17 cellular contexts compared by ENCODE assay signal in genomic region chr17:74148901-74149596, GRCh38.
"Had no signal": no experiment of that assay in that cellular context is flagged by ENCODE, and none has a peak within 500 bp of the region (broad histone marks: within the 10 kb centered on the region; RNA-seq: fewer than 3 reads in every experiment).

No MANE protein-coding gene starts in this region.

- H3K4me3 ChIP-seq: hepatocyte, right atrium auricular region, sigmoid colon, skin epidermis, thoracic aorta, transverse colon had no signal

- H3K4me1 ChIP-seq: foreskin keratinocyte, right atrium auricular region, transverse colon had no signal

- H3K79me2 ChIP-seq: hepatocyte had no signal

- H3K27ac ChIP-seq: foreskin keratinocyte, hepatocyte, right atrium auricular region, sigmoid colon, skin epidermis, thoracic aorta, transverse colon had no signal

- H3K36me3 ChIP-seq: right atrium auricular region, sigmoid colon, thoracic aorta, transverse colon had no signal

- H3K36me3 Mint-ChIP-seq: stimulated activated naive B cell treated with anti-CD40 and anti-IgM and Interleukin-4, amounts not matched to agents 10 μg/mL and 1 μg/mL and 100 μg/mL, for 72 hours had no signal

- H3K4me2 ChIP-seq: hepatocyte had no signal

- H3K27me3 ChIP-seq: foreskin keratinocyte, hepatocyte, right atrium auricular region had no signal

- DNase-seq: effector memory CD8-positive, alpha-beta T cell; foreskin keratinocyte; left cardiac atrium; left ventricle myocardium superior; mesendoderm; naive B cell; sigmoid colon; stimulated activated CD4-positive, alpha-beta T cell treated with anti-CD3 and anti-CD28 coated beads, Interleukin-2, amount 100 ng/mL, for 24 hours; stimulated activated CD4-positive, alpha-beta T cell treated with anti-CD3 and anti-CD28 coated beads, Interleukin-4, amount 100 ng/mL, for 4 hours; stimulated activated naive B cell treated with anti-CD40 and anti-IgM and Interleukin-4, amounts not matched to agents 10 μg/mL and 1 μg/mL and 100 μg/mL, for 72 hours; stimulated activated naive CD8-positive, alpha-beta T cell treated with anti-CD3 and anti-CD28 coated beads, Interleukin-15, amount 100 ng/mL, for 72 hours; transverse colon had no signal

- ATAC-seq: effector memory CD8-positive, alpha-beta T cell; foreskin keratinocyte; left cardiac atrium; left ventricle myocardium superior; stimulated activated naive B cell treated with anti-CD40 and anti-IgM and Interleukin-4, amounts not matched to agents 10 μg/mL and 1 μg/mL and 100 μg/mL, for 72 hours; stimulated activated naive CD8-positive, alpha-beta T cell treated with anti-CD3 and anti-CD28 coated beads, Interleukin-15, amount 100 ng/mL, for 72 hours had no signal

- H2AFZ ChIP-seq: hepatocyte had no signal

- H3K4me1 Mint-ChIP-seq: naive B cell; stimulated activated naive B cell treated with anti-CD40 and anti-IgM and Interleukin-4, amounts not matched to agents 10 μg/mL and 1 μg/mL and 100 μg/mL, for 72 hours; stimulated activated naive CD8-positive, alpha-beta T cell treated with anti-CD3 and anti-CD28 coated beads, Interleukin-15, amount 100 ng/mL, for 72 hours had no signal

- H3K4me3 Mint-ChIP-seq: effector memory CD8-positive, alpha-beta T cell; naive B cell; nephron; stimulated activated naive B cell treated with anti-CD40 and anti-IgM and Interleukin-4, amounts not matched to agents 10 μg/mL and 1 μg/mL and 100 μg/mL, for 72 hours; stimulated activated naive CD8-positive, alpha-beta T cell treated with anti-CD3 and anti-CD28 coated beads, Interleukin-15, amount 100 ng/mL, for 72 hours had no signal

- H3K9me3 ChIP-seq: thoracic aorta had no signal

- H3K27ac Mint-ChIP-seq: effector memory CD8-positive, alpha-beta T cell; nephron; stimulated activated naive B cell treated with anti-CD40 and anti-IgM and Interleukin-4, amounts not matched to agents 10 μg/mL and 1 μg/mL and 100 μg/mL, for 72 hours; stimulated activated naive CD8-positive, alpha-beta T cell treated with anti-CD3 and anti-CD28 coated beads, Interleukin-15, amount 100 ng/mL, for 72 hours had no signal
